Comparison of ENCODE assay signal across 18 cellular contexts in genomic region chr3:4407941-4408340, GRCh38.
"Had no signal": no experiment of that assay in that cellular context is flagged by ENCODE, and none has a peak within 500 bp of the region (broad histone marks: within the 10 kb centered on the region; RNA-seq: fewer than 3 reads in every experiment).

No MANE protein-coding gene starts in this region.

- H3K27ac Mint-ChIP-seq: activated CD4-positive, alpha-beta T cell treated with anti-CD3 and anti-CD28 coated beads, Interleukin-2, amount 10 ng/mL, durations not matched to agents 7 days and 5 days; activated CD8-positive, alpha-beta T cell treated with anti-CD3 and anti-CD28 coated beads, Interleukin-2, amount 10 ng/mL, durations not matched to agents 7 days and 5 days; stimulated activated memory B cell treated with anti-CD40 and anti-IgM and Interleukin-4, amounts not matched to agents 10 μg/mL and 1 μg/mL and 100 μg/mL, for 72 hours had no signal

- H3K36me3 ChIP-seq: prostate gland had no signal

- H3K9me3 ChIP-seq: prostate gland, testis had no signal

- H3K9me3 Mint-ChIP-seq: activated CD4-positive, alpha-beta T cell treated with anti-CD3 and anti-CD28 coated beads, Interleukin-2, amount 10 ng/mL, durations not matched to agents 7 days and 5 days; central memory CD8-positive, alpha-beta T cell; stimulated activated memory B cell treated with anti-CD40 and anti-IgM and Interleukin-4, amounts not matched to agents 10 μg/mL and 1 μg/mL and 100 μg/mL, for 72 hours; type B pancreatic cell had no signal

- H3K4me3 ChIP-seq: lung, prostate gland, SK-N-MC, testis had no signal

- H3K4me3 Mint-ChIP-seq: activated CD4-positive, alpha-beta T cell treated with anti-CD3 and anti-CD28 coated beads, Interleukin-2, amount 10 ng/mL, durations not matched to agents 7 days and 5 days; activated CD8-positive, alpha-beta T cell treated with anti-CD3 and anti-CD28 coated beads, Interleukin-2, amount 10 ng/mL, durations not matched to agents 7 days and 5 days; central memory CD8-positive, alpha-beta T cell; stimulated activated memory B cell treated with anti-CD40 and anti-IgM and Interleukin-4, amounts not matched to agents 10 μg/mL and 1 μg/mL and 100 μg/mL, for 72 hours; type B pancreatic cell had no signal

- ATAC-seq: activated CD8-positive, alpha-beta T cell treated with anti-CD3 and anti-CD28 coated beads, Interleukin-2, amount 10 ng/mL, durations not matched to agents 7 days and 5 days; left colon; right cardiac atrium; stimulated activated memory B cell treated with anti-CD40 and anti-IgM and Interleukin-4, amounts not matched to agents 10 μg/mL and 1 μg/mL and 100 μg/mL, for 72 hours had no signal

- H3K27ac ChIP-seq: prostate gland, SK-N-MC, testis had no signal

- H3K4me1 ChIP-seq: prostate gland, testis had no signal

- H3K27me3 Mint-ChIP-seq: activated CD4-positive, alpha-beta T cell treated with anti-CD3 and anti-CD28 coated beads, Interleukin-2, amount 10 ng/mL, durations not matched to agents 7 days and 5 days; central memory CD8-positive, alpha-beta T cell; stimulated activated memory B cell treated with anti-CD40 and anti-IgM and Interleukin-4, amounts not matched to agents 10 μg/mL and 1 μg/mL and 100 μg/mL, for 72 hours; type B pancreatic cell had no signal

- DNase-seq: activated CD4-positive, alpha-beta T cell treated with anti-CD3 and anti-CD28 coated beads, Interleukin-2, amount 10 ng/mL, durations not matched to agents 7 days and 5 days; activated CD4-positive, CD25-positive, alpha-beta regulatory T cell; activated CD8-positive, alpha-beta memory T cell treated with anti-CD3 and anti-CD28 coated beads, Interleukin-2, amount 50 U/mL, for 4 hours; activated CD8-positive, alpha-beta T cell treated with anti-CD3 and anti-CD28 coated beads, Interleukin-2, amount 10 ng/mL, durations not matched to agents 7 days and 5 days; activated naive CD4-positive, alpha-beta T cell; anterior cingulate cortex; cortex of kidney; effector CD4-positive, alpha-beta T cell; left colon; right cardiac atrium; stimulated activated CD4-positive, alpha-beta T cell treated with anti-CD3 and anti-CD28 coated beads, Interleukin-4, amount 100 ng/mL, for 4 hours; testis had no signal

- H3K27me3 ChIP-seq: testis had no signal
